ENCODE assay signal across 23 cellular contexts in the genomic region with DNA sequence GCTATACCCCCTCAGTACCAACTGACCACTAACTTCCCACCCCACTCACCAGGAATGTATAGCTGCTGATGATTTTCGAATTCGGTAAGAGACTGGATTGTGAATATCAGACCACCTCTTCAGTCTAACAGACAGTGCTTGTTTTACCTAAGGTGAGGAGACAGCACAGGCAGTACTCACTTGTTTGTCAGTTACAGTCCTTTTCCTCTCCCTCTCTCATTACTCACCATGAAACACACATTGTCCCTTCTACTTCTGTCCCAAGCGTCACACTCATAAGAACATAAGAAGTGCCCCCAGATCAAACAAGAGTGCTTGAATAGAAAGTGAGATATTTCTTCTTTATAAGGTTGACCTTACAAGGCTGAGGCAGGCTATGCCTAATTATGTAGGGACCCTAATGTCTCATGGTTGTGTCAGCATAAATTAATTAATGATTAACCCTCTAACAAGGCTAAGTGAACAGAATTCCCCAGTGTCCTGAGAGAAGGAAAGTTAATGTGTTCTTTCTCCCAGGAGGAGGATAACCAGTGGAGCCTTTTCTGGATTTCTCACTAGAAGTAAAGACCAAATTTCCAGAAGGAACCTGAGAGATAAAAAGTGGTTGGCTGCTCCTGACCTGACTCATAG. TPM values are rescaled to one million over a fixed set of nuclear protein-coding genes. Genes with fewer than 3 reads are reported as not detected.
"Had no signal": no experiment of that assay in that cellular context is flagged by ENCODE, and none has a peak within 500 bp of the region (broad histone marks: within the 10 kb centered on the region; RNA-seq: fewer than 3 reads in every experiment).

No MANE protein-coding gene starts in this region.

- DNase-seq: effector CD4-positive, alpha-beta T cell; endodermal cell; foreskin melanocyte; head of caudate nucleus; hypothalamus; islet precursor cell; left colon; mesenchymal stem cell; midbrain; nucleus accumbens; ovary; right cardiac atrium; stimulated activated CD4-positive, alpha-beta T cell treated with anti-CD3 and anti-CD28 coated beads, Interleukin-2, amount 100 ng/mL, for 48 hours; stimulated activated CD8-positive, alpha-beta memory T cell treated with anti-CD3 and anti-CD28 coated beads, Interleukin-4, amount 100 ng/mL, for 48 hours; stimulated activated naive CD8-positive, alpha-beta T cell treated with anti-CD3 and anti-CD28 coated beads, Interleukin-15, Interleukin-2, amounts not matched to agents 100 U/mL and 50 U/mL, for 24 hours; thyroid gland had no signal

- FAIRE-seq: endothelial cell of umbilical vein, urothelium cell line had no signal

- ATAC-seq: left colon; natural killer cell treated with Interleukin-12 subunit alpha and Interleukin-12 subunit beta and Interleukin-15 and Interleukin-18, amount 100 ng/mL, for 72 hours; right cardiac atrium; stimulated activated effector memory CD8-positive, alpha-beta T cell treated with anti-CD3 and anti-CD28 coated beads, Interleukin-12 subunit alpha, Interleukin-12 subunit beta, amount 100 ng/mL, for 72 hours; stimulated activated naive CD8-positive, alpha-beta T cell treated with anti-CD3 and anti-CD28 coated beads, Interleukin-15, Interleukin-2, amounts not matched to agents 100 U/mL and 50 U/mL, for 24 hours had no signal

RNA-seq across cellular contexts. Expression of gene ZCCHC12, which starts 32.2 kb away (rescaled TPM):
- total RNA-seq: chondrocyte; natural killer cell treated with Interleukin-12 subunit alpha and Interleukin-12 subunit beta and Interleukin-15 and Interleukin-18, amount 100 ng/mL, for 72 hours; smooth muscle cell; suprapubic skin had no signal
